Comparison of ENCODE assay signal across 8 cellular contexts in the genomic region with DNA sequence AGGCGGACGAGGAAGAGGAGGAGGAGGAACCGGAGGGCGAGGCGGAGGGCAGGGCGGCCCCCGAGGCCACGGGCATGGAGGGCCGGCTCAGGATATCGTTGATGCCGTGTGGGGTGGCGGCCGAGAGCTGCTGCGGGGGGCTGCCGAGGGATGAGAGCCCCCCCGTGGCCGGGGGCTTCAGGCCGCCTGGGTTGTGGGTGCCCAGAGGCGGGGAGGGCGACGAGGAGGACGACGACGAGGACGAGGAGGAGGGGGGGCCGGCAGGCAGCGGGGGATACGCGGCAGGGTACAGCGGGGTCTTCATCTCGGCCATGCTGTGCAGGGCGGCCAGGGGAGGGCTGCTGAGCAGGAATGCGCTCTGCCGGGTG. TPM values are rescaled to one million over a fixed set of nuclear protein-coding genes. Genes with fewer than 3 reads are reported as not detected.
DNase-seq lines count a peak whose midpoint lies in the region; ATAC-seq, FAIRE-seq and TF ChIP-seq lines count a peak whose summit lies in the region.

No MANE protein-coding gene starts in this region.

- no peak overlapping the region for H3K9ac ChIP-seq in H1 (replicated peaks in 1 of 4; ENCODE audit: extremely low read depth in 1 of 4, low read depth in 3 of 4, low read length in 3 of 4)
- peak overlapping the region; percentile 57 for H3K9ac ChIP-seq in neural cell (ENCODE audit: low read length)

- H3K9me3 Mint-ChIP-seq in stimulated activated naive CD8-positive, alpha-beta T cell treated with anti-CD3 and anti-CD28 coated beads, Interleukin-15, amount 100 ng/mL, for 72 hours = peaks cover 0 to 13% of the 10 kb centered on the region in 2 donors
- H3K9me3 Mint-ChIP-seq in mesothelial cell of epicardium = no peaks in the 10 kb centered on the region

- no peak overlapping the region for H3K18ac ChIP-seq in H1 (ENCODE audit: extremely low read depth, low read length)

- TF ChIP-seq RAD21 in H1 (IDR thresholded peaks at IDR 0.05 in 1 of 2, conservative IDR thresholded peaks at IDR 0.05 in 1 of 2; ENCODE audit: low read depth in 2 of 2, low read length in 2 of 2) (no peak), neural cell (conservative IDR thresholded peaks at IDR 0.05) (no peak)

- H3K23ac ChIP-seq in H1 (ENCODE audit: insufficient read length) = no peak overlapping the region

- H3K4ac ChIP-seq in H1 (replicated peaks; ENCODE audit: insufficient read length, low read depth, low read length) = no peak overlapping the region

- H4K91ac ChIP-seq in H1 (replicated peaks; ENCODE audit: insufficient read length, low read length) = no peak overlapping the region

- peaks cover 8 to 47% (median 30%) of the 10 kb centered on the region in 4 experiments for H3K4me1 ChIP-seq in H1 (replicated peaks in 1 of 4; ENCODE audit: control insufficient read depth in 3 of 4, insufficient read depth in 4 of 4, low read length in 3 of 4)

- peak overlapping the region; percentile 26 to 71 for H3K4me3 Mint-ChIP-seq in stimulated activated naive CD8-positive, alpha-beta T cell treated with anti-CD3 and anti-CD28 coated beads, Interleukin-15, amount 100 ng/mL, for 72 hours
- no peak overlapping the region for H3K4me3 Mint-ChIP-seq in mesothelial cell of epicardium

- no peak for FAIRE-seq in H1 (lab: Jason Lieb, UNC)

- H3K4me2 ChIP-seq in H1 (ENCODE audit: insufficient read depth in 1 of 2, low read depth in 2 of 2, low read length in 2 of 2) (peak overlapping the region; percentile 81 to 87), neural cell (ENCODE audit: low read length) (no peak overlapping the region)

- H2BK20ac ChIP-seq in H1 (ENCODE audit: low read length) = no peak overlapping the region

- 0 out of 2 replicates have a peak overlapping the region, but pooled peaks have one; percentile 50 for H2BK12ac ChIP-seq in H1 (ENCODE audit: low read depth, low read length)

- no peak overlapping the region for H4K8ac ChIP-seq in H1 (ENCODE audit: extremely low read depth, insufficient read depth, low read length)

- H2AFZ ChIP-seq in H1 (ENCODE audit: low read length) (no peak overlapping the region), neural cell (ENCODE audit: low read depth, low read length) (no peak overlapping the region)

- H2BK120ac ChIP-seq in H1 (replicated peaks; ENCODE audit: low read depth, low read length) = no peak overlapping the region

- H3K23me2 ChIP-seq in H1 (ENCODE audit: low read depth, low read length) = peaks cover 36% of the 10 kb centered on the region; the same call in 1 of the 2 replicates

- peaks cover 57% of the 10 kb centered on the region for H3K4me1 Mint-ChIP-seq in stimulated activated naive CD8-positive, alpha-beta T cell treated with anti-CD3 and anti-CD28 coated beads, Interleukin-15, amount 100 ng/mL, for 72 hours
- H3K4me1 Mint-ChIP-seq in mesothelial cell of epicardium = peaks cover 31% of the 10 kb centered on the region

- no peaks in the 10 kb centered on the region for H3K79me1 ChIP-seq in H1 (ENCODE audit: low read depth, low read length)

- no peak for TF ChIP-seq POLR2A in H1 (IDR thresholded peaks at IDR 0.05; ENCODE audit: control extremely low read depth in 1 of 2, low read depth in 2 of 2, low read length in 2 of 2)

- no peak for ATAC-seq in stimulated activated naive CD8-positive, alpha-beta T cell treated with anti-CD3 and anti-CD28 coated beads, Interleukin-15, amount 100 ng/mL, for 72 hours
- no peak for ATAC-seq in stimulated activated naive CD8-positive, alpha-beta T cell treated with anti-CD3 and anti-CD28 coated beads, Interleukin-15, Interleukin-2, amounts not matched to agents 100 U/mL and 50 U/mL, for 24 hours
- ATAC-seq in GM21723 (IDR thresholded peaks at IDR 0.05; ENCODE audit: unreplicated experiment) (no peak), HG03175 (IDR thresholded peaks at IDR 0.05; ENCODE audit: unreplicated experiment) (no peak)

- H3K27ac ChIP-seq in H1 (ENCODE audit: low read depth, low read length) (no peak overlapping the region), neural cell (ENCODE audit: low read length) (peak overlapping the region; percentile 53)

- H3K27me3 ChIP-seq in H1 (replicated peaks in 1 of 4; ENCODE audit: control insufficient read depth in 3 of 4, extremely low read depth in 1 of 4, insufficient read depth in 3 of 4, low read length in 3 of 4) = peaks cover 79 to 97% (median 91%) of the 10 kb centered on the region in 4 experiments
- peaks cover 100% of the 10 kb centered on the region for H3K27me3 ChIP-seq in neural cell (ENCODE audit: insufficient read depth, low read depth, low read length)

- H3K79me2 ChIP-seq in H1 (ENCODE audit: control insufficient read depth in 1 of 2, insufficient read depth in 2 of 2, low read length in 2 of 2) = no peaks in the 10 kb centered on the region
- H3K79me2 ChIP-seq in neural cell (replicated peaks; ENCODE audit: insufficient read depth, low read length) = no peaks in the 10 kb centered on the region

- H2BK5ac ChIP-seq in H1 (ENCODE audit: low read depth, low read length) = no peak overlapping the region

- no peak for DNase-seq in stimulated activated naive CD8-positive, alpha-beta T cell treated with anti-CD3 and anti-CD28 coated beads, Interleukin-15, amount 100 ng/mL, for 72 hours
- DNase-seq in stimulated activated naive CD8-positive, alpha-beta T cell treated with anti-CD3 and anti-CD28 coated beads, Interleukin-15, Interleukin-2, amounts not matched to agents 100 U/mL and 50 U/mL, for 24 hours = no peak
- DNase-seq in H1 (ENCODE audit: low read depth in 1 of 2, low spot score in 2 of 2) (peak in 1 of 2 experiments; percentile 76), NCI-H526 treated with DMSO at 0.1 percent for 48 hours (lab: John Stamatoyannopoulos, UW) (no peak), mesothelial cell of epicardium (ENCODE audit: low spot score in 2 of 2, unreplicated experiment in 2 of 2) (no peak)

- CTCF ChIA-PET in H1 (lab: Charles Lee; ENCODE audit: partially characterized antibody) = interaction anchor here (5.0 kb wide), 1 partner anchor 15 kb away, joined by 69 read pairs; no protein-coding TSS in a partner anchor

- H4K20me1 ChIP-seq in H1 (replicated peaks in 1 of 2; ENCODE audit: control insufficient read depth in 1 of 2, insufficient read depth in 2 of 2, low read length in 2 of 2) (peaks cover 11 to 18% of the 10 kb centered on the region in 2 experiments), neural cell (ENCODE audit: insufficient read depth) (no peaks in the 10 kb centered on the region)

- 0% methylated on average over 13 of the region's 34 CpGs; no CpG with 5 or more reads in 1 of the 2 experiments for WGBS in H1 (ENCODE audit: extremely low coverage in 1 of 2, insufficient coverage in 1 of 2, insufficient read length in 1 of 2, insufficient replicate concordance in 2 of 2, low coverage in 1 of 2, low lambda C conversion rate in 2 of 2, missing lambda C conversion rate in 1 of 2), 2 experiments

- no peak for TF ChIP-seq EP300 in H1 (IDR thresholded peaks at IDR 0.05; ENCODE audit: borderline replicate concordance in 1 of 2, low read depth in 2 of 2, low read length in 2 of 2)
- no peak for TF ChIP-seq EP300 in neural cell (conservative IDR thresholded peaks at IDR 0.05; ENCODE audit: poor library complexity, severe bottlenecking)

- H3K36me3 Mint-ChIP-seq in mesothelial cell of epicardium = no peaks in the 10 kb centered on the region

- no peak overlapping the region for H4K5ac ChIP-seq in H1 (ENCODE audit: insufficient read length, low read depth, low read length)

- peaks cover 100% of the 10 kb centered on the region for H3K27me3 Mint-ChIP-seq in stimulated activated naive CD8-positive, alpha-beta T cell treated with anti-CD3 and anti-CD28 coated beads, Interleukin-15, amount 100 ng/mL, for 72 hours
- H3K27me3 Mint-ChIP-seq in mesothelial cell of epicardium (ENCODE audit: low read depth) = peaks cover 98% of the 10 kb centered on the region

- H3K4me3 ChIP-seq in H1 (ENCODE audit: extremely low read depth in 1 of 4, insufficient read depth in 2 of 4, low read depth in 3 of 4, low read length in 4 of 4) = peak overlapping the region; percentile 19 to 65 (median 45)
- H3K4me3 ChIP-seq in neural cell (ENCODE audit: low read length) = peak overlapping the region; percentile 61

- POLR2A ChIA-PET in H1 (lab: Charles Lee; ENCODE audit: partially characterized antibody) = no interaction called here

- H3K9me3 ChIP-seq in H1 (ENCODE audit: insufficient read depth in 2 of 2, low read depth in 1 of 2, low read length in 1 of 2) (no peaks in the 10 kb centered on the region), neural cell (ENCODE audit: low read length) (no peaks in the 10 kb centered on the region)

- no peak overlapping the region for H2AK5ac ChIP-seq in H1 (ENCODE audit: low read depth, low read length)

- H3K27ac Mint-ChIP-seq in stimulated activated naive CD8-positive, alpha-beta T cell treated with anti-CD3 and anti-CD28 coated beads, Interleukin-15, amount 100 ng/mL, for 72 hours = peak overlapping the region in 1 of 2 donors; percentile 54
- H3K27ac Mint-ChIP-seq in mesothelial cell of epicardium = no peak overlapping the region

- H3K14ac ChIP-seq in H1 (ENCODE audit: insufficient read length) = no peak overlapping the region

- no peak overlapping the region for H2BK15ac ChIP-seq in H1 (ENCODE audit: low read length)

- no peaks in the 10 kb centered on the region for H3K9me2 ChIP-seq in neural cell (ENCODE audit: insufficient read depth, low read length)

- H3K56ac ChIP-seq in H1 (replicated peaks; ENCODE audit: insufficient read length, low read depth, low read length) = no peak overlapping the region

- H3K36me3 ChIP-seq in H1 (ENCODE audit: control insufficient read depth in 2 of 4, insufficient read depth in 4 of 4, low read length in 3 of 4) (peaks cover 0 to 11% (median 0%) of the 10 kb centered on the region in 4 experiments; a peak in 1 of 8 replicates), neural cell (ENCODE audit: insufficient read depth, low read length) (no peaks in the 10 kb centered on the region)

- H3F3A ChIP-seq in neural cell (ENCODE audit: insufficient read depth, low read length, poor library complexity, severe bottlenecking) = no peaks in the 10 kb centered on the region

- no peak for TF ChIP-seq CTCF in H1 (IDR thresholded peaks at IDR 0.05; ENCODE audit: control extremely low read depth in 1 of 3, insufficient read depth in 1 of 3, low read depth in 1 of 3, low read length in 3 of 3)
- no peak for TF ChIP-seq CTCF in neural cell (IDR thresholded peaks at IDR 0.05; ENCODE audit: poor library complexity, severe bottlenecking)
- no peak for TF ChIP-seq CTCF in mesothelial cell of epicardium (IDR thresholded peaks at IDR 0.05; ENCODE audit: unreplicated experiment)

RNA-seq across cellular contexts. Expression of gene NKX6-1, which starts 1.3 kb away (rescaled TPM):
- total RNA-seq in H1 (2021; fragmentation: NEBNext Ultra II Directional; extraction: Animal tissue kit (Norgen Biotek cat#: 25700)) = 0.19 and 0.45 TPM in 2 replicates
- 0.03 and 0.13 TPM in 2 replicates for polyA plus RNA-seq in H1 (2011; rRNA removed)
- polyA plus RNA-seq in H1 (2011; cell fraction: cytosol; rRNA removed) = 0.05 TPM
- 0.06 TPM for polyA plus RNA-seq in H1 (2011; cell fraction: nucleus; rRNA removed)
- polyA plus RNA-seq in H1 (2012, experiment 1 of 2) = 0.08 TPM in 1 of 4 replicates, not detected in the others
- polyA plus RNA-seq in H1 (2012, experiment 2 of 2) = not detected
- 0.08 TPM for polyA plus RNA-seq in H1 (2013, experiment 1 of 2)
- 0.06 TPM for polyA plus RNA-seq in H1 (2013, experiment 2 of 2)
- not detected in 2 replicates for polyA minus RNA-seq in H1 (2011; rRNA and poly(A)+ RNA removed)
- not detected for polyA minus RNA-seq in H1 (2011; cell fraction: cytosol; rRNA and poly(A)+ RNA removed)
- polyA minus RNA-seq in H1 (2011; cell fraction: nucleus; rRNA and poly(A)+ RNA removed) = not detected
- polyA plus RNA-seq in neural cell = 15.0 and 20.1 TPM in 2 replicates
- 17.7 and 20.2 TPM in 2 replicates for polyA minus RNA-seq in neural cell
- total RNA-seq in mesothelial cell of epicardium = not detected in 3 replicates
